1 cellular context compared by ENCODE assay signal in the genomic region with DNA sequence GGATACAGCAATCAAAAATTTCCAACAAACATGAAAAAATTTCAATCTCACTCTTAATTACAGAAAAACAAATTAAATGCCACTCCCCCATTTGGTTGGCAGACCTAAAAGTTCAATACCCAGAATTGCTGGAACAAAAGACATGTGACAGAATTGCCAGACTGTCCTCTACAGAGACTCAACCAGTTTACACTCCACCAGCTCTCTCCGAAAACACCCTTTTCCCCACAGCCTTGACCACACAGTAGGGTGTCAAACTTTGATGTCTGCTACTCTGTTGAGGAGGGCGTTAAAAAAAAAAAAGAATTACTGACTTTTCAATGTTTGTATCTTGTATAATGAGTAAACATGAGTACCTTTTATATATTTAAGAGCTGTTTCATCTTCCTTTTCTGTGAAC.
TF ChIP-seq lines count a peak whose summit lies in the region.

No MANE protein-coding gene starts in this region.

TF ChIP-seq in IMR-90, 13 proteins besides CTCF, POLR2A, EP300 and RAD21 (continued from another document):
- TF ChIP-seq MAZ (IDR thresholded peaks at IDR 0.05; ENCODE audit: borderline replicate concordance, low read depth, low read length) (no peak), CEBPB (IDR thresholded peaks at IDR 0.05; ENCODE audit: low read depth, low read length) (no peak), RFX5 (IDR thresholded peaks at IDR 0.05; ENCODE audit: low read depth, low read length) (no peak), SMC3 (IDR thresholded peaks at IDR 0.05; ENCODE audit: low read depth, low read length) (no peak), MXI1 (IDR thresholded peaks at IDR 0.05; ENCODE audit: borderline replicate concordance, low read depth, low read length) (no peak), RCOR1 (IDR thresholded peaks at IDR 0.05; ENCODE audit: insufficient replicate concordance, low read length) (no peak), FOS (IDR thresholded peaks at IDR 0.05; ENCODE audit: low read depth, low read length) (no peak), USF2 (IDR thresholded peaks at IDR 0.05; ENCODE audit: low read depth, low read length) (no peak)
- TF ChIP-seq, protein P1, sequence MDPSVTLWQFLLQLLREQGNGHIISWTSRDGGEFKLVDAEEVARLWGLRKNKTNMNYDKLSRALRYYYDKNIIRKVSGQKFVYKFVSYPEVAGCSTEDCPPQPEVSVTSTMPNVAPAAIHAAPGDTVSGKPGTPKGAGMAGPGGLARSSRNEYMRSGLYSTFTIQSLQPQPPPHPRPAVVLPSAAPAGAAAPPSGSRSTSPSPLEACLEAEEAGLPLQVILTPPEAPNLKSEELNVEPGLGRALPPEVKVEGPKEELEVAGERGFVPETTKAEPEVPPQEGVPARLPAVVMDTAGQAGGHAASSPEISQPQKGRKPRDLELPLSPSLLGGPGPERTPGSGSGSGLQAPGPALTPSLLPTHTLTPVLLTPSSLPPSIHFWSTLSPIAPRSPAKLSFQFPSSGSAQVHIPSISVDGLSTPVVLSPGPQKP (IDR thresholded peaks at IDR 0.05; ENCODE audit: borderline replicate concordance, low read depth, low read length) = no peak
